Comparison of ENCODE assay signal across 10 cellular contexts in genomic region chr2:106575955-106576354, GRCh38.
DNase-seq lines count a peak whose midpoint lies in the region; ATAC-seq, FAIRE-seq and TF ChIP-seq lines count a peak whose summit lies in the region.
"Had no signal": no experiment of that assay in that cellular context is flagged by ENCODE, and none has a peak within 500 bp of the region (broad histone marks: within the 10 kb centered on the region; RNA-seq: fewer than 3 reads in every experiment).

No MANE protein-coding gene starts in this region.

- no peaks in the 10 kb centered on the region for H3K9me3 ChIP-seq in HCT116 (ENCODE audit: control insufficient read depth in 1 of 2, insufficient read depth in 1 of 2, low read depth in 1 of 2, low read length in 2 of 2)
- H3K9me3 ChIP-seq in astrocyte (ENCODE audit: insufficient read depth, low read depth, low read length) = no peaks in the 10 kb centered on the region
- no peaks in the 10 kb centered on the region for H3K9me3 ChIP-seq in OCI-LY7 (ENCODE audit: low read length)
- H3K9me3 ChIP-seq: Peyer's patch had no signal

- H3K27ac ChIP-seq in HCT116 (ENCODE audit: low read depth, low read length) (no peak overlapping the region), astrocyte (ENCODE audit: low read depth, low read length) (peak overlapping the region; percentile 54), OCI-LY7 (ENCODE audit: low read depth, low read length, poor library complexity, severe bottlenecking) (no peak overlapping the region)
- H3K27ac ChIP-seq: Peyer's patch had no signal

- DNase-seq in HCT116 (ENCODE audit: low read depth, low spot score) = no peak
- peak; percentile 65 for DNase-seq in astrocyte (ENCODE audit: low read depth)
- DNase-seq in left ventricle myocardium superior = peak; percentile 53
- peak; percentile 43 for DNase-seq in retinal pigment epithelial cell (ENCODE audit: low read depth)
- DNase-seq in OCI-LY7 (ENCODE audit: low spot score) = no peak
- DNase-seq in HUDEP-2 (lab: John Stamatoyannopoulos, UW; ENCODE audit: unreplicated experiment in 76 of 76) = no peak
- DNase-seq in NCI-H1105 (lab: John Stamatoyannopoulos, UW) = no peak
- DNase-seq: Peyer's patch had no signal

- peak overlapping the region; percentile 6 for H3K4me3 Mint-ChIP-seq in astrocyte (ENCODE audit: unreplicated experiment)

- TF ChIP-seq CTCF in HCT116 (IDR thresholded peaks at IDR 0.05 in 2 of 3, conservative IDR thresholded peaks at IDR 0.05 in 1 of 3; ENCODE audit: borderline replicate concordance in 1 of 3, insufficient read depth in 1 of 3, low read depth in 2 of 3, low read length in 2 of 3) (no peak), astrocyte (IDR thresholded peaks at IDR 0.05; ENCODE audit: insufficient read depth, low read depth, low read length) (no peak), retinal pigment epithelial cell (conservative IDR thresholded peaks at IDR 0.05; ENCODE audit: low read depth, low read length) (no peak), OCI-LY7 (conservative IDR thresholded peaks at IDR 0.05; ENCODE audit: low read length) (no peak)

- H4K20me1 ChIP-seq in HCT116 (ENCODE audit: insufficient read depth) (no peaks in the 10 kb centered on the region), astrocyte (ENCODE audit: insufficient read depth, low read length) (no peaks in the 10 kb centered on the region), OCI-LY7 (ENCODE audit: insufficient read depth, low read length) (no peaks in the 10 kb centered on the region)

- ATAC-seq in HCT116 = peak; percentile 36; the same call in 1 of the 2 replicates
- peak; percentile 81 for ATAC-seq in left ventricle myocardium superior
- no peak for ATAC-seq in GM21576 (IDR thresholded peaks at IDR 0.05; ENCODE audit: unreplicated experiment)

- no peaks in the 10 kb centered on the region for H3K9me3 Mint-ChIP-seq in astrocyte (ENCODE audit: unreplicated experiment)

- H3K36me3 ChIP-seq in HCT116 (ENCODE audit: control insufficient read depth in 1 of 2, insufficient read depth in 2 of 2, low read length in 2 of 2) (no peaks in the 10 kb centered on the region), astrocyte (ENCODE audit: insufficient read depth, low read length) (no peaks in the 10 kb centered on the region), OCI-LY7 (ENCODE audit: insufficient read depth, low read length) (no peaks in the 10 kb centered on the region)
- H3K36me3 ChIP-seq: Peyer's patch had no signal

- H2AFZ ChIP-seq in HCT116 (ENCODE audit: low read depth, low read length, poor library complexity, severe bottlenecking) = no peak overlapping the region
- H2AFZ ChIP-seq in astrocyte (ENCODE audit: low read depth, low read length) = peak overlapping the region; percentile 68
- no peak overlapping the region for H2AFZ ChIP-seq in OCI-LY7 (ENCODE audit: low read length)

- TF ChIP-seq POLR2A in HCT116 (IDR thresholded peaks at IDR 0.05; ENCODE audit: borderline replicate concordance, extremely low read depth, insufficient read depth, insufficient read length) = no peak

- peaks cover 7 to 9% of the 10 kb centered on the region in 2 experiments; a peak in 2 of 4 replicates for H3K4me1 ChIP-seq in HCT116 (ENCODE audit: control insufficient read depth in 1 of 2, insufficient read depth in 2 of 2, low read length in 2 of 2)
- H3K4me1 ChIP-seq in astrocyte (ENCODE audit: insufficient read depth, low read length) = peaks cover 6% of the 10 kb centered on the region
- no peaks in the 10 kb centered on the region for H3K4me1 ChIP-seq in OCI-LY7 (ENCODE audit: insufficient read depth, low read length, poor library complexity, severe bottlenecking)
- H3K4me1 ChIP-seq: Peyer's patch had no signal

- no peaks in the 10 kb centered on the region for H3K36me3 Mint-ChIP-seq in astrocyte (ENCODE audit: low read depth, unreplicated experiment)

- no peak for FAIRE-seq in astrocyte (lab: Jason Lieb, UNC)
- FAIRE-seq: frontal cortex had no signal

- CTCF ChIA-PET in HCT116 (lab: Charles Lee) = interaction anchor here (1.0 kb wide), 1 partner anchor 13 kb away, joined by 5 read pairs; no protein-coding TSS in a partner anchor
- CTCF ChIA-PET in OCI-LY7 (lab: Charles Lee; ENCODE audit: unreplicated experiment) = no interaction called here

- no peak overlapping the region for H3K4me3 ChIP-seq in HCT116 (replicated peaks in 1 of 2; ENCODE audit: low read depth in 1 of 2, low read length in 2 of 2)
- H3K4me3 ChIP-seq in astrocyte (ENCODE audit: insufficient read depth, low read depth, low read length) = no peak overlapping the region
- no peak overlapping the region for H3K4me3 ChIP-seq in retinal pigment epithelial cell (ENCODE audit: low read length)
- no peak overlapping the region for H3K4me3 ChIP-seq in OCI-LY7 (ENCODE audit: low read depth, low read length, poor library complexity, severe bottlenecking)
- H3K4me3 ChIP-seq: Peyer's patch had no signal

- no peak for TF ChIP-seq RAD21 in HCT116 (IDR thresholded peaks at IDR 0.05; ENCODE audit: low read depth)

- H3K9ac ChIP-seq in HCT116 (ENCODE audit: low read length) = no peak overlapping the region
- H3K9ac ChIP-seq in astrocyte (ENCODE audit: low read length) = peak overlapping the region; percentile 64

- BruUV-seq in HCT116 (replicated peaks; lab: Mats Ljungman, UMichigan) (no TSS peak), OCI-LY7 (replicated peaks; lab: Mats Ljungman, UMichigan) (no TSS peak)

- H3K27me3 ChIP-seq in HCT116 (ENCODE audit: insufficient read depth, low read length) (0 out of 2 replicates have a peak, but pooled peaks cover 5% of the 10 kb centered on the region), astrocyte (ENCODE audit: insufficient read depth, low read length) (peaks cover 7% of the 10 kb centered on the region)
- H3K27me3 ChIP-seq: Peyer's patch had no signal

- intact Hi-C loops in HCT116 (cut with micrococcal nuclease) = no loop called here
- intact Hi-C loops in left ventricle myocardium superior (cut with micrococcal nuclease) = no loop called here
- intact Hi-C loops in OCI-LY7 (cut with micrococcal nuclease; ENCODE audit: unreplicated experiment) = no loop called here

- H3K9me2 ChIP-seq in HCT116 (ENCODE audit: insufficient read depth) (no peaks in the 10 kb centered on the region), OCI-LY7 (ENCODE audit: insufficient read depth, low read length) (no peaks in the 10 kb centered on the region)

- H3K4me2 ChIP-seq in HCT116 (ENCODE audit: low read length) = peak overlapping the region; percentile 4; the same call in 1 of the 2 replicates
- peak overlapping the region; percentile 65 for H3K4me2 ChIP-seq in astrocyte (ENCODE audit: low read length)
- H3K4me2 ChIP-seq in OCI-LY7 (ENCODE audit: low read length) = no peak overlapping the region

- POLR2A ChIA-PET in HCT116 (lab: Charles Lee) = no interaction called here
- POLR2A ChIA-PET in OCI-LY7 (lab: Charles Lee) = interaction anchor here (0.7 kb wide), 1 partner anchor 14 kb away, joined by 7 read pairs; no protein-coding TSS in a partner anchor

- H3K27me3 Mint-ChIP-seq in astrocyte (ENCODE audit: low read depth, unreplicated experiment) = peaks cover 8% of the 10 kb centered on the region

- H3K79me2 ChIP-seq in HCT116 (ENCODE audit: insufficient read depth, low read length) (no peaks in the 10 kb centered on the region), astrocyte (ENCODE audit: insufficient read depth, low read length) (no peaks in the 10 kb centered on the region), OCI-LY7 (ENCODE audit: insufficient read depth, low read depth, low read length) (no peaks in the 10 kb centered on the region)

- peaks cover 20% of the 10 kb centered on the region for H3K4me1 Mint-ChIP-seq in astrocyte (ENCODE audit: low read depth, unreplicated experiment)

- H3K27ac Mint-ChIP-seq in astrocyte (ENCODE audit: unreplicated experiment) = peak overlapping the region; percentile 85

- RAD21 ChIA-PET in HCT116 (lab: Charles Lee; ENCODE audit: low non-redundant PET in 1 of 2, low total read pairs in 2 of 2, uncharacterized antibody in 2 of 2, unreplicated experiment in 2 of 2) = no interaction called here

TF ChIP-seq in HCT116, 20 proteins besides CTCF, POLR2A, EP300 and RAD21:
- no peak for TF ChIP-seq CBX3 (IDR thresholded peaks at IDR 0.05; ENCODE audit: low read depth)
- TF ChIP-seq EGR1 (IDR thresholded peaks at IDR 0.05; ENCODE audit: low read depth) = peak; percentile 81

Comparison
In these comparisons a context has a peak if more than half of its experiments do, and no peak if none do; other contexts are left out.
1. DNase-seq: peak in astrocyte (single experiment), left ventricle myocardium superior (single experiment) and retinal pigment epithelial cell (single experiment); none in HCT116 (single experiment), OCI-LY7 (single experiment), HUDEP-2 (0 of 76) and NCI-H1105 (single experiment).